In genomic region chr5:153659337-153659736, GRCh38 we compare ENCODE assay signal across 15 cellular contexts.
DNase-seq lines count a peak whose midpoint lies in the region; ATAC-seq and TF ChIP-seq lines count a peak whose summit lies in the region.
"Had no signal": no experiment of that assay in that cellular context is flagged by ENCODE, and none has a peak within 500 bp of the region (broad histone marks: within the 10 kb centered on the region; RNA-seq: fewer than 3 reads in every experiment).

No MANE protein-coding gene starts in this region.

- no peaks in the 10 kb centered on the region; a peak in 1 of 5 replicates for H3K9me3 Mint-ChIP-seq in H9
- H3K9me3 Mint-ChIP-seq: natural killer cell treated with Interleukin-12 subunit alpha and Interleukin-12 subunit beta and Interleukin-15 and Interleukin-18, amount 100 ng/mL, for 72 hours; stimulated activated naive CD8-positive, alpha-beta T cell treated with anti-CD3 and anti-CD28 coated beads, Interleukin-15, amount 100 ng/mL, for 72 hours had no signal

- H3K4ac ChIP-seq in H9 (ENCODE audit: low read depth, low read length): no peak overlapping the region

- no peak for TF ChIP-seq CTCF in cardiac muscle cell (IDR thresholded peaks at IDR 0.05; ENCODE audit: low read depth, low read length)
- no peak for TF ChIP-seq CTCF in foreskin fibroblast (IDR thresholded peaks at IDR 0.05; ENCODE audit: low read depth, low read length)
- TF ChIP-seq CTCF in H9 (conservative IDR thresholded peaks at IDR 0.05): no peak
- TF ChIP-seq CTCF in gastroesophageal sphincter (IDR thresholded peaks at IDR 0.05): no peak

- H2BK120ac ChIP-seq in H9 (ENCODE audit: low read depth, low read length, poor library complexity, severe bottlenecking): no peak overlapping the region

- ATAC-seq in HG02870 (IDR thresholded peaks at IDR 0.05; ENCODE audit: unreplicated experiment): no peak
- no peak for ATAC-seq in gastroesophageal sphincter
- no peak for ATAC-seq in GM18907 (IDR thresholded peaks at IDR 0.05; ENCODE audit: unreplicated experiment)
- ATAC-seq: natural killer cell treated with Interleukin-12 subunit alpha and Interleukin-12 subunit beta and Interleukin-15 and Interleukin-18, amount 100 ng/mL, for 72 hours; right lobe of liver; stimulated activated naive CD8-positive, alpha-beta T cell treated with anti-CD3 and anti-CD28 coated beads, Interleukin-15, amount 100 ng/mL, for 72 hours had no signal

- TF ChIP-seq POLR2A in gastroesophageal sphincter (IDR thresholded peaks at IDR 0.05): no peak

- H2AFZ ChIP-seq in H9 (ENCODE audit: low read length): no peak overlapping the region

- H4K91ac ChIP-seq in H9 (ENCODE audit: insufficient read length, low read depth, low read length): no peak overlapping the region

- H3K4me1 ChIP-seq in cardiac muscle cell (ENCODE audit: low read depth): no peaks in the 10 kb centered on the region
- peaks cover 16% of the 10 kb centered on the region for H3K4me1 ChIP-seq in adipocyte (ENCODE audit: control insufficient read depth, insufficient read depth, low read length)
- H3K4me1 ChIP-seq in H9 (ENCODE audit: insufficient read depth, low read length): no peaks in the 10 kb centered on the region
- no peaks in the 10 kb centered on the region for H3K4me1 ChIP-seq in gastroesophageal sphincter

- no CpG with 5 or more reads among the region's 1 CpG for WGBS in H9 (ENCODE audit: extremely low coverage, insufficient read length, low lambda C conversion rate)
- WGBS in gastroesophageal sphincter (ENCODE audit: low coverage in 1 of 2), 2 donors: 80 to 88% methylated on average over 1 of the region's 1 CpG

- H4K8ac ChIP-seq in H9 (replicated peaks; ENCODE audit: insufficient read length, low read depth, low read length): no peak overlapping the region

- H2BK5ac ChIP-seq in H9 (ENCODE audit: insufficient read length, low read length): no peak overlapping the region

- no peaks in the 10 kb centered on the region for H3K36me3 ChIP-seq in cardiac muscle cell
- H3K36me3 ChIP-seq in adipocyte (ENCODE audit: control insufficient read depth, insufficient read depth, low read length, severe bottlenecking): no peaks in the 10 kb centered on the region
- no peaks in the 10 kb centered on the region for H3K36me3 ChIP-seq in gastroesophageal sphincter
- H3K36me3 ChIP-seq: right lobe of liver had no signal

- H3K79me2 ChIP-seq in H9 (ENCODE audit: insufficient read depth, low read length): no peaks in the 10 kb centered on the region

- H3K14ac ChIP-seq in H9 (ENCODE audit: insufficient read depth, low read length): no peak overlapping the region

- H4K5ac ChIP-seq in H9 (ENCODE audit: insufficient read length, low read depth, low read length): no peak overlapping the region

- H3K27me3 ChIP-seq in cardiac muscle cell (no peaks in the 10 kb centered on the region), adipocyte (replicated peaks; ENCODE audit: control insufficient read depth, insufficient read depth, low read length) (no peaks in the 10 kb centered on the region), H9 (ENCODE audit: insufficient read depth, low read length) (no peaks in the 10 kb centered on the region), gastroesophageal sphincter (no peaks in the 10 kb centered on the region)
- H3K27me3 ChIP-seq: right lobe of liver had no signal

- intact Hi-C loops in cardiac septum (cut with DNase I): no loop called here

- TF ChIP-seq EP300 in gastroesophageal sphincter (IDR thresholded peaks at IDR 0.05): no peak

- H3K9ac ChIP-seq in adipocyte (ENCODE audit: low read length): no peak overlapping the region
- H3K9ac ChIP-seq in H9 (ENCODE audit: extremely low read depth, insufficient read length, low read length): no peak overlapping the region

- H3T11ph ChIP-seq in H9 (ENCODE audit: low read length): no peak overlapping the region

- H3K18ac ChIP-seq in H9 (ENCODE audit: insufficient read length, low read depth, low read length): no peak overlapping the region

- no peak overlapping the region for H2AK5ac ChIP-seq in H9 (ENCODE audit: insufficient read length, low read length)

- H3K56ac ChIP-seq in H9 (ENCODE audit: insufficient read length, low read depth, low read length): no peak overlapping the region

- no peak overlapping the region for H2BK12ac ChIP-seq in H9 (ENCODE audit: insufficient read length, low read depth, low read length)

- H2BK15ac ChIP-seq in H9 (ENCODE audit: low read depth, low read length): no peak overlapping the region

- peaks cover 26% of the 10 kb centered on the region for H3K27me3 Mint-ChIP-seq in H9 (ENCODE audit: low read depth)
- H3K27me3 Mint-ChIP-seq: stimulated activated naive CD8-positive, alpha-beta T cell treated with anti-CD3 and anti-CD28 coated beads, Interleukin-15, amount 100 ng/mL, for 72 hours had no signal

- H3K4me2 ChIP-seq in H9 (ENCODE audit: insufficient read depth, insufficient read length, low read length): no peak overlapping the region

- DNase-seq in cardiac muscle cell (ENCODE audit: low read depth in 1 of 2, low spot score in 1 of 2): peak; percentile 36 to 73
- no peak for DNase-seq in cardiac septum (ENCODE audit: low spot score)
- peak; percentile 67 for DNase-seq in adipocyte (ENCODE audit: low read depth)
- peak; percentile 86 to 92 for DNase-seq in foreskin fibroblast
- no peak for DNase-seq in H9
- DNase-seq: activated effector memory CD4-positive, alpha-beta T cell treated with anti-CD3 and anti-CD28 coated beads, Interleukin-2, amount 50 U/mL, for 16 hours; caudate nucleus; NCI-H1092; right lobe of liver; stimulated activated naive CD8-positive, alpha-beta T cell treated with anti-CD3 and anti-CD28 coated beads, Interleukin-15, amount 100 ng/mL, for 72 hours had no signal

- no peaks in the 10 kb centered on the region for H4K20me1 ChIP-seq in H9 (ENCODE audit: control insufficient read depth, insufficient read depth, insufficient read length)

- H3K27ac Mint-ChIP-seq in H9: no peak overlapping the region
- H3K27ac Mint-ChIP-seq: natural killer cell treated with Interleukin-12 subunit alpha and Interleukin-12 subunit beta and Interleukin-15 and Interleukin-18, amount 100 ng/mL, for 72 hours; stimulated activated naive CD8-positive, alpha-beta T cell treated with anti-CD3 and anti-CD28 coated beads, Interleukin-15, amount 100 ng/mL, for 72 hours had no signal

- peaks cover 35% of the 10 kb centered on the region in 2 experiments for H3K4me1 Mint-ChIP-seq in H9
- H3K4me1 Mint-ChIP-seq: stimulated activated naive CD8-positive, alpha-beta T cell treated with anti-CD3 and anti-CD28 coated beads, Interleukin-15, amount 100 ng/mL, for 72 hours had no signal

- H3K9me3 ChIP-seq in cardiac muscle cell (ENCODE audit: low read depth) (no peaks in the 10 kb centered on the region), adipocyte (ENCODE audit: control insufficient read depth, low read length) (no peaks in the 10 kb centered on the region), H9 (ENCODE audit: control insufficient read depth, low read depth, low read length) (no peaks in the 10 kb centered on the region), gastroesophageal sphincter (no peaks in the 10 kb centered on the region)
- H3K9me3 ChIP-seq: right lobe of liver had no signal

- no peaks in the 10 kb centered on the region for H3K36me3 Mint-ChIP-seq in H9 (ENCODE audit: insufficient read depth in 1 of 3, low read depth in 3 of 3)
- H3K36me3 Mint-ChIP-seq: natural killer cell treated with Interleukin-12 subunit alpha and Interleukin-12 subunit beta and Interleukin-15 and Interleukin-18, amount 100 ng/mL, for 72 hours had no signal

- no peaks in the 10 kb centered on the region for H3K23me2 ChIP-seq in H9 (ENCODE audit: insufficient read length, low read depth, low read length, poor library complexity, severe bottlenecking)

- no peak overlapping the region for H3K4me3 Mint-ChIP-seq in H9
- H3K4me3 Mint-ChIP-seq: natural killer cell treated with Interleukin-12 subunit alpha and Interleukin-12 subunit beta and Interleukin-15 and Interleukin-18, amount 100 ng/mL, for 72 hours; stimulated activated naive CD8-positive, alpha-beta T cell treated with anti-CD3 and anti-CD28 coated beads, Interleukin-15, amount 100 ng/mL, for 72 hours had no signal

- H3K79me1 ChIP-seq in H9 (ENCODE audit: insufficient read depth, low read depth, low read length, poor library complexity, severe bottlenecking): no peaks in the 10 kb centered on the region

- H3K4me3 ChIP-seq in cardiac muscle cell: no peak overlapping the region
- H3K4me3 ChIP-seq in adipocyte (ENCODE audit: low read length): no peak overlapping the region
- no peak overlapping the region for H3K4me3 ChIP-seq in foreskin fibroblast (ENCODE audit: low read depth in 1 of 2, low read length in 2 of 2)
- no peak overlapping the region for H3K4me3 ChIP-seq in gastroesophageal sphincter
- H3K4me3 ChIP-seq: right lobe of liver had no signal

- no peak overlapping the region for H3K27ac ChIP-seq in cardiac muscle cell
- H3K27ac ChIP-seq in H9 (ENCODE audit: insufficient read length, low read depth, low read length): no peak overlapping the region
- H3K27ac ChIP-seq in gastroesophageal sphincter: no peak overlapping the region
- H3K27ac ChIP-seq: right lobe of liver, VCaP had no signal

- no peak overlapping the region for H3K23ac ChIP-seq in H9 (ENCODE audit: insufficient read length, low read depth, low read length)

- H2BK20ac ChIP-seq in H9 (ENCODE audit: low read depth, low read length, poor library complexity, severe bottlenecking): no peak overlapping the region

Comparison
In these comparisons a context has a peak if more than half of its experiments do, and no peak if none do; other contexts are left out.
1. DNase-seq: peak in cardiac muscle cell (2 of 2), adipocyte (single experiment) and foreskin fibroblast (2 of 2); none in cardiac septum (single experiment) and H9 (single experiment).